8 cellular contexts compared by ENCODE assay signal in genomic region chr17:81860756-81861568, GRCh38. TPM values are rescaled to one million over a fixed set of nuclear protein-coding genes. Genes with fewer than 3 reads are reported as not detected.
DNase-seq lines count a peak whose midpoint lies in the region; ATAC-seq and TF ChIP-seq lines count a peak whose summit lies in the region.

No MANE protein-coding gene starts in this region.

- H3K27ac ChIP-seq in SU-DHL-6 (ENCODE audit: low read depth, low read length): peak overlapping the region; percentile 38
- H3K27ac ChIP-seq in ovary: peak overlapping the region; percentile 74 to 94
- peak overlapping the region; percentile 81 to 89 (median 83) for H3K27ac ChIP-seq in thyroid gland

- peak overlapping the region; percentile 94 for H3K4me3 Mint-ChIP-seq in activated naive CD8-positive, alpha-beta T cell treated with anti-CD3 and anti-CD28 coated beads, Interleukin-2, amount 50 U/mL, for 24 hours

- H3K4me3 ChIP-seq in GM12875 (ENCODE audit: low read depth, low read length) (peak overlapping the region; percentile 56), SU-DHL-6 (ENCODE audit: insufficient read depth, low read length, poor library complexity, severe bottlenecking) (peak overlapping the region; percentile 79), ovary (peak overlapping the region; percentile 73), thyroid gland (replicated peaks in 1 of 3) (peak overlapping the region; percentile 35 to 66 (median 62))

- H3K9ac ChIP-seq in SU-DHL-6 (ENCODE audit: low read length): peak overlapping the region; percentile 92

- H3K4me1 Mint-ChIP-seq in activated naive CD8-positive, alpha-beta T cell treated with anti-CD3 and anti-CD28 coated beads, Interleukin-2, amount 50 U/mL, for 24 hours: peaks cover 56% of the 10 kb centered on the region

- peaks cover 3% of the 10 kb centered on the region for H3K27me3 Mint-ChIP-seq in activated naive CD8-positive, alpha-beta T cell treated with anti-CD3 and anti-CD28 coated beads, Interleukin-2, amount 50 U/mL, for 24 hours

- 0 to 1% (median 0%) methylated on average over 43 to 74 of the region's 74 CpGs for WGBS in ovary, 3 donors
- 3 to 4% methylated on average over 5 to 8 of the region's 74 CpGs for WGBS in thyroid gland, 2 donors

- H3K79me2 ChIP-seq in SU-DHL-6 (ENCODE audit: insufficient read depth, low read length): peaks cover 59% of the 10 kb centered on the region

- H3K9me3 ChIP-seq in SU-DHL-6 (ENCODE audit: insufficient read depth, low read length) (no peaks in the 10 kb centered on the region), ovary (no peaks in the 10 kb centered on the region), thyroid gland (no peaks in the 10 kb centered on the region)

- TF ChIP-seq EP300 in ovary (IDR thresholded peaks at IDR 0.05): peak; percentile 93

- no peaks in the 10 kb centered on the region for H3K9me2 ChIP-seq in SU-DHL-6 (replicated peaks; ENCODE audit: insufficient read depth, low read length)

- H3K36me3 ChIP-seq in SU-DHL-6 (ENCODE audit: low read length) (peaks cover 5% of the 10 kb centered on the region), ovary (no peaks in the 10 kb centered on the region), thyroid gland (peaks cover 17 to 25% of the 10 kb centered on the region in 2 donors)

- H2AFZ ChIP-seq in SU-DHL-6 (ENCODE audit: low read depth, low read length, severe bottlenecking): no peak overlapping the region

- peaks cover 60% of the 10 kb centered on the region for H3K36me3 Mint-ChIP-seq in activated naive CD8-positive, alpha-beta T cell treated with anti-CD3 and anti-CD28 coated beads, Interleukin-2, amount 50 U/mL, for 24 hours (ENCODE audit: low read depth)

- no peaks in the 10 kb centered on the region for H3K27me3 ChIP-seq in SU-DHL-6 (ENCODE audit: low read length)
- H3K27me3 ChIP-seq in ovary: no peaks in the 10 kb centered on the region
- no peaks in the 10 kb centered on the region for H3K27me3 ChIP-seq in thyroid gland

- H3K4me1 ChIP-seq in ovary (ENCODE audit: insufficient read depth) (peaks cover 12% of the 10 kb centered on the region), thyroid gland (peaks cover 20 to 36% of the 10 kb centered on the region in 2 donors)

- peaks cover 8% of the 10 kb centered on the region; the same call in 1 of the 2 replicates for H3F3A ChIP-seq in SU-DHL-6 (ENCODE audit: insufficient read depth)

- DNase-seq in NCI-H1417 (lab: John Stamatoyannopoulos, UW) (peak; percentile 99 to 100 (median 99)), Right ventricle myocardium superior (peak; percentile 99), ovary (peak; percentile 99), thyroid gland (peak; percentile 98 to 99)
- peak; percentile 99 for DNase-seq in activated naive CD8-positive, alpha-beta T cell treated with anti-CD3 and anti-CD28 coated beads, Interleukin-2, amount 50 U/mL, for 24 hours

- H3K27ac Mint-ChIP-seq in activated naive CD8-positive, alpha-beta T cell treated with anti-CD3 and anti-CD28 coated beads, Interleukin-2, amount 50 U/mL, for 24 hours: peak overlapping the region; percentile 99

- ATAC-seq in HG02763 (IDR thresholded peaks at IDR 0.05; ENCODE audit: unreplicated experiment): peak; percentile 81
- peak; percentile 91 for ATAC-seq in activated naive CD8-positive, alpha-beta T cell treated with anti-CD3 and anti-CD28 coated beads, Interleukin-2, amount 50 U/mL, for 24 hours
- peak; percentile 94 for ATAC-seq in Right ventricle myocardium superior (ENCODE audit: poor library complexity)

- H4K20me1 ChIP-seq in SU-DHL-6 (ENCODE audit: low read depth, low read length): 0 out of 2 replicates have a peak, but pooled peaks cover 3% of the 10 kb centered on the region

- no peak for TF ChIP-seq CTCF in GM12875 (IDR thresholded peaks at IDR 0.05; ENCODE audit: borderline replicate concordance, insufficient read depth, low read depth, low read length)
- no peak for TF ChIP-seq CTCF in SU-DHL-6 (IDR thresholded peaks at IDR 0.05; ENCODE audit: insufficient read depth, low read length, poor library complexity, severe bottlenecking)
- TF ChIP-seq CTCF in ovary (IDR thresholded peaks at IDR 0.05): peak; percentile 28 to 62 (median 41)
- peak in 2 of 6 experiments; percentile 6 to 12 for TF ChIP-seq CTCF in thyroid gland (IDR thresholded peaks at IDR 0.05)

- TF ChIP-seq POLR2A in ovary (IDR thresholded peaks at IDR 0.05) (peak; percentile 99), thyroid gland (IDR thresholded peaks at IDR 0.05) (peak; percentile 64 to 98)

- H3K9me3 Mint-ChIP-seq in activated naive CD8-positive, alpha-beta T cell treated with anti-CD3 and anti-CD28 coated beads, Interleukin-2, amount 50 U/mL, for 24 hours: no peaks in the 10 kb centered on the region

- intact Hi-C loops in Right ventricle myocardium superior (cut with DNase I) (no loop called here), ovary (cut with DNase I) (no loop called here), thyroid gland (cut with DNase I) (no loop called here)

- peak overlapping the region; percentile 85 for H3K4me2 ChIP-seq in SU-DHL-6 (ENCODE audit: low read depth, low read length, poor library complexity, severe bottlenecking)

RNA-seq across cellular contexts. Expression of gene P4HB, which starts 0.6 kb away (rescaled TPM):
- total RNA-seq in Right ventricle myocardium superior (309 TPM), ovary (100 to 1,000 TPM; 230 to 435 (median 312) TPM), thyroid gland (1,000 to 10,000 TPM in 1 of 4 donors, 100 to 1,000 TPM in 3; 548 to 1,124 (median 681) TPM)
- 1,000 to 10,000 TPM in 1 of 2 donors, 100 to 1,000 TPM in 1; 222 to 2,080 TPM for polyA plus RNA-seq in ovary

RNA-seq across cellular contexts. Expression of gene ARHGDIA, which starts 10.2 kb away (rescaled TPM):
- total RNA-seq in Right ventricle myocardium superior: 113 TPM
- total RNA-seq in ovary: 100 to 1,000 TPM in 6 of 7 donors, 10 to 100 TPM in 1; 52.0 to 455 (median 318) TPM
- 100 to 1,000 TPM in 1 of 2 donors, 10 to 100 TPM in 1; 65.8 to 158 TPM for polyA plus RNA-seq in ovary
- 100 to 1,000 TPM; 115 to 173 (median 164) TPM for total RNA-seq in thyroid gland

RNA-seq across cellular contexts. Expression of gene PPP1R27, which starts 26.1 kb away (rescaled TPM):
- total RNA-seq in Right ventricle myocardium superior (not detected), ovary (not detected), thyroid gland (not detected)
- under 1 TPM in 1 of 2 donors, not detected in 1; 0.22 TPM for polyA plus RNA-seq in ovary

RNA-seq across cellular contexts. Expression of gene MCRIP1, which starts 27.9 kb away (rescaled TPM):
- total RNA-seq in Right ventricle myocardium superior: 104 TPM
- 100 to 1,000 TPM in 3 of 7 donors, 10 to 100 TPM in 4; 81.1 to 135 (median 97.0) TPM for total RNA-seq in ovary
- polyA plus RNA-seq in ovary: 100 to 1,000 TPM in 1 of 2 donors, under 1 TPM in 1; 0.30 to 129 TPM
- 10 to 100 TPM; 55.2 to 88.6 (median 83.7) TPM for total RNA-seq in thyroid gland

RNA-seq across cellular contexts. Expression of gene ALYREF, which starts 30.4 kb away (rescaled TPM):
- total RNA-seq in Right ventricle myocardium superior (29.9 TPM), ovary (100 to 1,000 TPM in 1 of 7 donors, 10 to 100 TPM in 6; 27.2 to 160 (median 58.5) TPM), thyroid gland (100 to 1,000 TPM in 1 of 4 donors, 10 to 100 TPM in 3; 55.5 to 106 (median 75.4) TPM)
- polyA plus RNA-seq in ovary: 10 to 100 TPM; 14.2 to 34.1 TPM

Comparison
In these comparisons a context has a peak if more than half of its experiments do, and no peak if none do; other contexts are left out.
1. Peak in every context shown above with its lines: DNase-seq, ATAC-seq, H3K4me3 ChIP-seq and H3K27ac ChIP-seq.
2. CTCF ChIP-seq: peak in ovary (3 of 3); none in GM12875 (single experiment) and SU-DHL-6 (single experiment).